22 cellular contexts compared by ENCODE assay signal in the genomic region with DNA sequence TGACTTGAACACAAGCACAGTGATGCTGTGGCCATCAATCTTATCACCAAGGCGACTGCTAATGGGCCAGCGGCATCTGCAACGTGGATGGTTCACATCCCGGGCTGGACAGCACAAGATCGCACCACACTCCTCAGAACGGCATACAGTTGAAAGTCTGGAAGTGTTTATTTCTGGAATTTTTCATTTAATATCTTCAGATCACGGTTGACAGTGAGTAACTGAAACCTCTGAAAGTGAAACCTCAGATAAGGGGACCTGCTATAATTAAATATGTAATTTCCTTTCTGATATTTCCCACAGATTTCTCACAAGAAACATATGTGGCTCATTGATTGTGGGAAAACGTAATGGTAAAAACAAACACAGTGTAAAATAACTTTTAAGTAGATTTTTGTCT.
DNase-seq lines count a peak whose midpoint lies in the region; ATAC-seq, FAIRE-seq and TF ChIP-seq lines count a peak whose summit lies in the region.
"Had no signal": no experiment of that assay in that cellular context is flagged by ENCODE, and none has a peak within 500 bp of the region (broad histone marks: within the 10 kb centered on the region; RNA-seq: fewer than 3 reads in every experiment).

No MANE protein-coding gene starts in this region.

- RAD21 ChIA-PET in GM12878 (lab: Charles Lee; ENCODE audit: unreplicated experiment) = no interaction called here

- no peaks in the 10 kb centered on the region for H3K9me2 ChIP-seq in SK-N-SH

- POLR2A ChIA-PET in SK-N-SH (lab: Yijun Ruan, JAX) (no interaction called here), GM12878 (lab: Charles Lee) (no interaction called here)

- H2AFZ ChIP-seq in SK-N-SH (ENCODE audit: low read depth) (no peak overlapping the region), GM12878 (ENCODE audit: control insufficient read depth, low read depth, low read length) (no peak overlapping the region)
- H2AFZ ChIP-seq: GM23248 had no signal

- H3F3A ChIP-seq in SK-N-SH (replicated peaks; ENCODE audit: insufficient read depth) = no peaks in the 10 kb centered on the region

- H3K27me3 ChIP-seq in SK-N-SH (ENCODE audit: insufficient read depth) = no peaks in the 10 kb centered on the region
- peaks cover 0 to 3% of the 10 kb centered on the region in 2 experiments; a peak in 1 of 4 replicates for H3K27me3 ChIP-seq in GM12878 (replicated peaks in 1 of 2; ENCODE audit: control insufficient read depth in 2 of 2, insufficient read depth in 2 of 2, low read length in 1 of 2)

- H3K4me1 ChIP-seq in SK-N-SH (ENCODE audit: control insufficient read depth in 1 of 2, insufficient read depth in 2 of 2, low read depth in 1 of 2, low read length in 1 of 2) = peaks cover 0 to 19% of the 10 kb centered on the region in 2 experiments; a peak in 2 of 4 replicates
- H3K4me1 ChIP-seq in GM12878 (ENCODE audit: control insufficient read depth, insufficient read depth, low read length) = peaks cover 20% of the 10 kb centered on the region
- H3K4me1 ChIP-seq: Caco-2 had no signal

- H3K36me3 Mint-ChIP-seq in activated naive CD8-positive, alpha-beta T cell treated with anti-CD3 and anti-CD28 coated beads, Interleukin-2, amount 50 U/mL, for 24 hours (ENCODE audit: low read depth) = peaks cover 23% of the 10 kb centered on the region

- ATAC-seq in GM12878 = no peak
- ATAC-seq in activated naive CD8-positive, alpha-beta T cell treated with anti-CD3 and anti-CD28 coated beads, Interleukin-2, amount 50 U/mL, for 24 hours = no peak
- ATAC-seq: CD8-positive, alpha-beta T cell had no signal

- peaks cover 0 to 11% of the 10 kb centered on the region in 2 experiments for H3K36me3 ChIP-seq in SK-N-SH (replicated peaks in 1 of 2; ENCODE audit: control insufficient read depth in 1 of 2, insufficient read depth in 2 of 2, low read length in 1 of 2)
- peaks cover 0 to 4% of the 10 kb centered on the region in 2 experiments; a peak in 2 of 4 replicates for H3K36me3 ChIP-seq in GM12878 (ENCODE audit: control insufficient read depth in 2 of 2, insufficient read depth in 2 of 2, low read length in 1 of 2)

- no peak for FAIRE-seq in GM12878 (lab: Jason Lieb, UNC)
- FAIRE-seq: A204.1, GM12891, H1 had no signal

- no peak overlapping the region for H3K4me2 ChIP-seq in SK-N-SH
- no peak overlapping the region; the same call in 1 of the 2 replicates for H3K4me2 ChIP-seq in GM12878 (ENCODE audit: control insufficient read depth, insufficient read depth)

- H3K27ac ChIP-seq in SK-N-SH (ENCODE audit: low read depth in 2 of 2, low read length in 1 of 2) (no peak overlapping the region), GM12878 (ENCODE audit: control insufficient read depth, insufficient read depth) (no peak overlapping the region)
- H3K27ac ChIP-seq: 22Rv1, GM23248 had no signal

- TF ChIP-seq RAD21 in SK-N-SH (IDR thresholded peaks at IDR 0.05; ENCODE audit: low read length) (no peak), GM12878 (IDR thresholded peaks at IDR 0.05; ENCODE audit: insufficient read depth, low read depth, low read length) (no peak)

- CTCF ChIA-PET in SK-N-SH (lab: Yijun Ruan, JAX) = interaction anchor here (12.0 kb wide), 1 partner anchor 65 kb away, joined by 117 read pairs; no protein-coding TSS in a partner anchor
- CTCF ChIA-PET in GM12878 (lab: Yijun Ruan, JAX) = interaction anchor here (1.3 to 2.5 kb wide), 2 partner anchors 9 to 66 kb away, joined by 3 to 6 read pairs; no protein-coding TSS in a partner anchor

- H3K27me3 Mint-ChIP-seq in activated naive CD8-positive, alpha-beta T cell treated with anti-CD3 and anti-CD28 coated beads, Interleukin-2, amount 50 U/mL, for 24 hours = no peaks in the 10 kb centered on the region
- H3K27me3 Mint-ChIP-seq: B cell had no signal

- WGBS in SK-N-SH (ENCODE audit: low lambda C conversion rate) = 58% methylated on average over 8 of the region's 8 CpGs
- WGBS in GM12878 (ENCODE audit: insufficient coverage, insufficient replicate concordance, low lambda C conversion rate, missing lambda C conversion rate) = 54% methylated on average over 8 of the region's 8 CpGs

- SMC1A ChIA-PET in GM12878 (lab: Charles Lee; ENCODE audit: uncharacterized antibody, unreplicated experiment) = no interaction called here

- in situ Hi-C loops in GM12878 (cut with MboI) (no loop called here), GM13977 (cut with MboI; ENCODE audit: low pct_unique_long_range_greater_than_20kb, low sequenced_read_pairs, unreplicated experiment) (no loop called here)

- H4K20me1 ChIP-seq in SK-N-SH (ENCODE audit: insufficient read depth) (no peaks in the 10 kb centered on the region), GM12878 (ENCODE audit: control insufficient read depth, insufficient read depth) (no peaks in the 10 kb centered on the region)

- TF ChIP-seq EP300 in SK-N-SH (IDR thresholded peaks at IDR 0.05; ENCODE audit: borderline replicate concordance in 1 of 2, low read depth in 1 of 2, low read length in 1 of 2) (no peak), GM12878 (IDR thresholded peaks at IDR 0.05; ENCODE audit: borderline replicate concordance in 1 of 2, control insufficient read depth in 1 of 2, low read depth in 2 of 2, low read length in 2 of 2) (no peak)

- peak; percentile 26 for DNase-seq in activated CD8-positive, alpha-beta memory T cell treated with anti-CD3 and anti-CD28 coated beads for 24 hours
- DNase-seq in activated CD8-positive, alpha-beta memory T cell treated with anti-CD3 and anti-CD28 coated beads, Interleukin-2, amount 50 U/mL, for 4 hours = no peak
- DNase-seq in SK-N-SH = peak; percentile 61
- no peak for DNase-seq in GM12878 (ENCODE audit: low read depth, low spot score)
- no peak for DNase-seq in activated naive CD8-positive, alpha-beta T cell treated with anti-CD3 and anti-CD28 coated beads, Interleukin-2, amount 50 U/mL, for 24 hours
- no peak for DNase-seq in GM13977 (ENCODE audit: low spot score)
- DNase-seq in cerebellar nuclear complex (lab: John Stamatoyannopoulos, UW) = no peak
- no peak for DNase-seq in NCI-H1694 (lab: John Stamatoyannopoulos, UW)
- DNase-seq: C1 segment of cervical spinal cord; Caco-2; CD8-positive, alpha-beta T cell; DMS153; EL; GDM1; GM23248; H7; HCEC 1CT had no signal

- no peak overlapping the region for H3K4me3 Mint-ChIP-seq in activated naive CD8-positive, alpha-beta T cell treated with anti-CD3 and anti-CD28 coated beads, Interleukin-2, amount 50 U/mL, for 24 hours
- H3K4me3 Mint-ChIP-seq: B cell; CD8-positive, alpha-beta T cell had no signal

- no peaks in the 10 kb centered on the region for H3K9me3 Mint-ChIP-seq in activated naive CD8-positive, alpha-beta T cell treated with anti-CD3 and anti-CD28 coated beads, Interleukin-2, amount 50 U/mL, for 24 hours
- H3K9me3 Mint-ChIP-seq: CD8-positive, alpha-beta T cell had no signal

- H3K4me3 ChIP-seq in SK-N-SH (ENCODE audit: low read depth in 2 of 2, low read length in 1 of 2) (no peak overlapping the region), GM12878 (no peak overlapping the region)
- H3K4me3 ChIP-seq: GM23248 had no signal

- peaks cover 17% of the 10 kb centered on the region for H3K4me1 Mint-ChIP-seq in activated naive CD8-positive, alpha-beta T cell treated with anti-CD3 and anti-CD28 coated beads, Interleukin-2, amount 50 U/mL, for 24 hours

- no peaks in the 10 kb centered on the region for H3K9me3 ChIP-seq in SK-N-SH
- H3K9me3 ChIP-seq in GM12878 (replicated peaks; ENCODE audit: control insufficient read depth, insufficient read depth, low read length) = no peaks in the 10 kb centered on the region
- H3K9me3 ChIP-seq: Caco-2 had no signal

- no peak overlapping the region for H3K27ac Mint-ChIP-seq in activated naive CD8-positive, alpha-beta T cell treated with anti-CD3 and anti-CD28 coated beads, Interleukin-2, amount 50 U/mL, for 24 hours
- H3K27ac Mint-ChIP-seq: B cell; CD8-positive, alpha-beta T cell had no signal

- H3K79me2 ChIP-seq in SK-N-SH (ENCODE audit: insufficient read depth) = no peaks in the 10 kb centered on the region
- no peaks in the 10 kb centered on the region for H3K79me2 ChIP-seq in GM12878 (ENCODE audit: control insufficient read depth, insufficient read depth, low read length)

- no TSS peak for BruUV-seq in GM12878 (replicated peaks; lab: Mats Ljungman, UMichigan)

- intact Hi-C loops in GM12878 (cut with micrococcal nuclease; ENCODE audit: unreplicated experiment) = no loop called here

- no peak overlapping the region for H3K9ac ChIP-seq in SK-N-SH
- H3K9ac ChIP-seq in GM12878 (ENCODE audit: control insufficient read depth, insufficient read depth, low read length) = no peak overlapping the region
- H3K9ac ChIP-seq: GM23248 had no signal

- TF ChIP-seq CTCF in SK-N-SH (IDR thresholded peaks at IDR 0.05) = no peak
- TF ChIP-seq CTCF in GM12878 (IDR thresholded peaks at IDR 0.05 in 2 of 3, conservative IDR thresholded peaks at IDR 0.05 in 1 of 3; ENCODE audit: control insufficient read depth in 2 of 3, extremely low read depth in 1 of 3, insufficient read depth in 1 of 3, low read depth in 3 of 3, low read length in 3 of 3) = no peak
- TF ChIP-seq CTCF in GM13977 (IDR thresholded peaks at IDR 0.05; ENCODE audit: extremely low read depth, insufficient read depth, missing control alignments) = no peak

- no peak for TF ChIP-seq POLR2A in GM12878 (IDR thresholded peaks at IDR 0.05; ENCODE audit: low read depth, low read length)

TF ChIP-seq in SK-N-SH, 30 proteins besides CTCF, POLR2A, EP300 and RAD21:
- TF ChIP-seq SMC3 (IDR thresholded peaks at IDR 0.05; ENCODE audit: low read depth, low read length) = no peak
- TF ChIP-seq RCOR1 (IDR thresholded peaks at IDR 0.05; ENCODE audit: low read length) = peak; percentile 81
- no peak for TF ChIP-seq FOXM1 (IDR thresholded peaks at IDR 0.05; ENCODE audit: low read depth)

TF ChIP-seq in GM12878, 131 proteins besides CTCF, POLR2A, EP300 and RAD21:
- TF ChIP-seq NFIC (IDR thresholded peaks at IDR 0.05; ENCODE audit: low read depth, low read length) = peak; percentile 21; the same call in 1 of the 2 replicates
- TF ChIP-seq, protein P1, sequence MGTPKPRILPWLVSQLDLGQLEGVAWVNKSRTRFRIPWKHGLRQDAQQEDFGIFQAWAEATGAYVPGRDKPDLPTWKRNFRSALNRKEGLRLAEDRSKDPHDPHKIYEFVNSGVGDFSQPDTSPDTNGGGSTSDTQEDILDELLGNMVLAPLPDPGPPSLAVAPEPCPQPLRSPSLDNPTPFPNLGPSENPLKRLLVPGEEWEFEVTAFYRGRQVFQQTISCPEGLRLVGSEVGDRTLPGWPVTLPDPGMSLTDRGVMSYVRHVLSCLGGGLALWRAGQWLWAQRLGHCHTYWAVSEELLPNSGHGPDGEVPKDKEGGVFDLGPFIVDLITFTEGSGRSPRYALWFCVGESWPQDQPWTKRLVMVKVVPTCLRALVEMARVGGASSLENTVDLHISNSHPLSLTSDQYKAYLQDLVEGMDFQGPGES (IDR thresholded peaks at IDR 0.05) = no peak
TF ChIP-seq in GM12878: peak in this region for 1.

Comparison
In these comparisons a context has a peak if more than half of its experiments do, and no peak if none do; other contexts are left out.
1. DNase-seq: peak in activated CD8-positive, alpha-beta memory T cell treated with anti-CD3 and anti-CD28 coated beads for 24 hours (single experiment) and SK-N-SH (single experiment); none in activated CD8-positive, alpha-beta memory T cell treated with anti-CD3 and anti-CD28 coated beads, Interleukin-2, amount 50 U/mL, for 4 hours (single experiment), GM12878 (single experiment), activated naive CD8-positive, alpha-beta T cell treated with anti-CD3 and anti-CD28 coated beads, Interleukin-2, amount 50 U/mL, for 24 hours (single experiment), GM13977 (single experiment), cerebellar nuclear complex (0 of 2) and NCI-H1694 (single experiment).